16 cellular contexts compared by ENCODE assay signal in genomic region chr14:99535908-99536778, GRCh38. TPM values are rescaled to one million over a fixed set of nuclear protein-coding genes. Genes with fewer than 3 reads are reported as not detected.
A peak's percentile ranks its signal among the peaks of the same experiment; 100 is the strongest.
DNase-seq lines count a peak whose midpoint lies in the region; ATAC-seq and TF ChIP-seq lines count a peak whose summit lies in the region.
"Had no signal": no experiment of that assay in that cellular context is flagged by ENCODE, and none has a peak within 500 bp of the region (broad histone marks: within the 10 kb centered on the region; RNA-seq: fewer than 3 reads in every experiment).

No MANE protein-coding gene starts in this region.

- H3K27ac ChIP-seq in stomach smooth muscle (ENCODE audit: low read length) (peak overlapping the region; percentile 70), coronary artery (no peak overlapping the region)

- peaks cover 70% of the 10 kb centered on the region for H3K4me1 ChIP-seq in stomach smooth muscle (ENCODE audit: control insufficient read depth, insufficient read depth, low read length)

- no peaks in the 10 kb centered on the region for H3K9me3 Mint-ChIP-seq in WTC11

- CTCF ChIA-PET in WTC11 (lab: Charles Lee), result interaction anchor here (1.3 kb wide), 1 partner anchor 11 kb away, joined by 3 read pairs; no protein-coding TSS in a partner anchor

- DNase-seq in WTC11 (ENCODE audit: low spot score) (no peak), left lobe of liver (ENCODE audit: low spot score) (no peak), coronary artery (ENCODE audit: low spot score) (no peak), DMS114 treated with DMSO at 0.1 percent for 48 hours (lab: John Stamatoyannopoulos, UW; ENCODE audit: unreplicated experiment) (no peak)
- no peak for DNase-seq in effector CD8-positive, alpha-beta T cell (lab: John Stamatoyannopoulos, UW)
- DNase-seq: COR-L47, EL, Karpas-422, MM.1S, NCI-H1092 treated with DMSO at 0.1 percent for 48 hours, NCI-H2081 treated with DMSO at 0.1 percent for 48 hours, NCI-H510A treated with DMSO at 0.1 percent for 48 hours, NCI-H82, SHP77 treated with DMSO at 0.1 percent for 48 hours had no signal

- H3K27ac Mint-ChIP-seq in WTC11, result peak overlapping the region; percentile 57; the same call in 1 of the 2 replicates

- no peak overlapping the region for H3K4me3 Mint-ChIP-seq in WTC11

- H3K27me3 ChIP-seq in stomach smooth muscle (ENCODE audit: control insufficient read depth in 1 of 2, insufficient read depth in 2 of 2, low read length in 2 of 2), result no peaks in the 10 kb centered on the region

- no peaks in the 10 kb centered on the region for H3K9me3 ChIP-seq in stomach smooth muscle (ENCODE audit: control insufficient read depth in 2 of 2, low read length in 2 of 2)

- H3K9ac ChIP-seq in stomach smooth muscle (ENCODE audit: low read length in 2 of 2), result peak overlapping the region in 1 of 2 donors; percentile 74

- no peaks in the 10 kb centered on the region for H3K36me3 ChIP-seq in stomach smooth muscle (ENCODE audit: control insufficient read depth in 2 of 2, insufficient read depth in 2 of 2, low read length in 2 of 2)

- H3K4me3 ChIP-seq in stomach smooth muscle (ENCODE audit: low read length in 2 of 2), result no peak overlapping the region
- no peak overlapping the region for H3K4me3 ChIP-seq in coronary artery

- ATAC-seq in WTC11 (no peak), left lobe of liver (peak; percentile 5)

- no peak for TF ChIP-seq RAD21 in Ishikawa (IDR thresholded peaks at IDR 0.05; ENCODE audit: low read depth)

- no peaks in the 10 kb centered on the region for H3K36me3 Mint-ChIP-seq in WTC11

- TF ChIP-seq EP300 in Ishikawa (IDR thresholded peaks at IDR 0.05; ENCODE audit: borderline replicate concordance), result no peak

- TF ChIP-seq CTCF in WTC11 (IDR thresholded peaks at IDR 0.05) (no peak), coronary artery (IDR thresholded peaks at IDR 0.05) (no peak)

- no peaks in the 10 kb centered on the region for H3K27me3 Mint-ChIP-seq in WTC11 (ENCODE audit: low read depth)

- POLR2A ChIA-PET in WTC11 (lab: Charles Lee), result no interaction called here

- peaks cover 27% of the 10 kb centered on the region for H3K4me1 Mint-ChIP-seq in WTC11

TF ChIP-seq in Ishikawa, 13 proteins besides CTCF, POLR2A, EP300 and RAD21:
- TF ChIP-seq YY1 (IDR thresholded peaks at IDR 0.05; ENCODE audit: low read depth) (no peak), NFIC (IDR thresholded peaks at IDR 0.05) (no peak), TAF1 (IDR thresholded peaks at IDR 0.05; ENCODE audit: low read depth) (no peak), TCF12 (IDR thresholded peaks at IDR 0.05; ENCODE audit: low read depth) (no peak), TEAD4 (IDR thresholded peaks at IDR 0.05) (no peak), ZBTB7A (IDR thresholded peaks at IDR 0.05; ENCODE audit: low read depth) (peak; percentile 33; the same call in 1 of the 2 replicates), REST (IDR thresholded peaks at IDR 0.05; ENCODE audit: low read depth) (no peak), FOXM1 (IDR thresholded peaks at IDR 0.05; ENCODE audit: borderline replicate concordance, low read depth) (no peak), EGR1 (IDR thresholded peaks at IDR 0.05) (no peak), MAX (IDR thresholded peaks at IDR 0.05) (no peak), CEBPB (IDR thresholded peaks at IDR 0.05) (peak; percentile 22; the same call in 1 of the 2 replicates), USF1 (IDR thresholded peaks at IDR 0.05) (no peak)

TF ChIP-seq in WTC11, 78 proteins besides CTCF, POLR2A, EP300 and RAD21:
- no peak for TF ChIP-seq KAT7 (CRISPR knock-in tag; IDR thresholded peaks at IDR 0.05; ENCODE audit: borderline replicate concordance)
- TF ChIP-seq ZNF396 (CRISPR knock-in tag; IDR thresholded peaks at IDR 0.05; ENCODE audit: borderline replicate concordance), result no peak
- no peak for TF ChIP-seq STAT6 (CRISPR knock-in tag; conservative IDR thresholded peaks at IDR 0.05; ENCODE audit: low read depth)
- TF ChIP-seq MAX (CRISPR knock-in tag; IDR thresholded peaks at IDR 0.05), result no peak
- no peak for TF ChIP-seq ERG (CRISPR knock-in tag; IDR thresholded peaks at IDR 0.05)

RNA-seq across cellular contexts. Expression of gene CCNK, which starts 54.9 kb away (rescaled TPM):
- total RNA-seq in WTC11 (2021) (70.1 to 84.7 TPM (median 70.3 TPM) in 3 replicates), left lobe of liver (13.8 TPM)

RNA-seq across cellular contexts. Expression of gene SETD3, which starts 55.5 kb away (rescaled TPM):
- 46.9 to 53.1 TPM (median 49.3 TPM) in 3 replicates for total RNA-seq in WTC11 (2021)
- total RNA-seq in left lobe of liver, result 25.1 TPM
